14 cellular contexts compared by ENCODE assay signal in the genomic region with DNA sequence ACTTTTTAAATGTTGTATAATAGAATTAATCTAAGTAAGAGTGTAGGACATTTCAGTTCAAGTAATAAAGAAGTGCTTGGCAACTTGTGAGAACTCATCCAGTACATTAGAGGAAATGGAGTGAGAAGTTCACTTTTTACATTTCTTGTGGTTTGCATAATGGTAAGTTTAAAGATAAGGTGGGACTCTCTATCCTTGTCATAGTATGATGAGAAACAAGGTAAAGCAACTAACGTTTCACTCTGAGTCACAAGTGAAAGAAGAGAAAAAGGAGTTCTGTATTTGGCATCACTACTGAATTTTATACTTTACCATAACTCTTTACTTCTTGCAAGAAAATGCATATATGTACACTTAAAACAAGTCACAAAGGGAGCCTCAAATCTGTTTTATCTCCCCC.
DNase-seq lines count a peak whose midpoint lies in the region; ATAC-seq, FAIRE-seq and TF ChIP-seq lines count a peak whose summit lies in the region.
"Had no signal": no experiment of that assay in that cellular context is flagged by ENCODE, and none has a peak within 500 bp of the region (broad histone marks: within the 10 kb centered on the region; RNA-seq: fewer than 3 reads in every experiment).

No MANE protein-coding gene starts in this region.

- peaks cover 0 to 7% (median 0%) of the 10 kb centered on the region in 4 donors for H3K36me3 ChIP-seq in transverse colon
- H3K36me3 ChIP-seq: right atrium auricular region had no signal

- intact Hi-C loops in transverse colon (cut with DNase I; ENCODE audit: low total_unique reads), result no loop called here

- no peak for TF ChIP-seq EP300 in transverse colon (IDR thresholded peaks at IDR 0.05; ENCODE audit: low read depth)

- ATAC-seq in GM18873 (IDR thresholded peaks at IDR 0.05; ENCODE audit: low FRiP score, unreplicated experiment) (peak; percentile 48), GM21526 (IDR thresholded peaks at IDR 0.05; ENCODE audit: low FRiP score, unreplicated experiment) (peak; percentile 94), HG03064 (IDR thresholded peaks at IDR 0.05; ENCODE audit: low read depth, unreplicated experiment) (peak; percentile 59)

- WGBS in transverse colon (ENCODE audit: low coverage in 1 of 2), 2 donors, result 60 to 76% methylated on average over 1 of the region's 1 CpG

- H3K9me3 ChIP-seq in transverse colon, result no peaks in the 10 kb centered on the region
- H3K9me3 ChIP-seq: right atrium auricular region had no signal

- in situ Hi-C loops in transverse colon (cut with MboI; ENCODE audit: low pct_ligation_motif_present in 1 of 4, low pct_unique_long_range_greater_than_20kb in 1 of 4, low sequenced_read_pairs in 3 of 4), result no loop called here

- no peaks in the 10 kb centered on the region for H3K27me3 ChIP-seq in transverse colon
- H3K27me3 ChIP-seq: right atrium auricular region had no signal

- TF ChIP-seq POLR2A in transverse colon (IDR thresholded peaks at IDR 0.05), result no peak

- DNase-seq in RCC 7860 (ENCODE audit: low spot score), result no peak
- DNase-seq in Ammon's horn (ENCODE audit: low spot score), result no peak
- no peak for DNase-seq in transverse colon
- no peak for DNase-seq in GF-D8 (lab: John Stamatoyannopoulos, UW)
- DNase-seq in DMS 273 treated with DMSO at 0.1 percent for 48 hours (lab: John Stamatoyannopoulos, UW), result no peak
- DNase-seq: activated naive CD4-positive, alpha-beta T cell treated with Interleukin-2 at 50 U/mL for 16 hours; CD4-positive, alpha-beta memory T cell; cerebellar nuclear complex; NCI-H510A had no signal

- no peak overlapping the region for H3K27ac ChIP-seq in transverse colon
- H3K27ac ChIP-seq: HL-60, right atrium auricular region had no signal

- TF ChIP-seq CTCF in transverse colon (IDR thresholded peaks at IDR 0.05), result no peak

- peak; percentile 35 for FAIRE-seq in RCC 7860 (lab: Jason Lieb, UNC)

- H3K4me1 ChIP-seq in transverse colon, result no peaks in the 10 kb centered on the region
- H3K4me1 ChIP-seq: right atrium auricular region had no signal

- H3K4me3 ChIP-seq in transverse colon, result no peak overlapping the region
- H3K4me3 ChIP-seq: right atrium auricular region had no signal
